In genomic region chr12:52052471-52053186, GRCh38 we compare ENCODE assay signal across 9 cellular contexts. TPM values are rescaled to one million over a fixed set of nuclear protein-coding genes. Genes with fewer than 3 reads are reported as not detected.
DNase-seq lines count a peak whose midpoint lies in the region; ATAC-seq, FAIRE-seq and TF ChIP-seq lines count a peak whose summit lies in the region.
"Had no signal": no experiment of that assay in that cellular context is flagged by ENCODE, and none has a peak within 500 bp of the region (broad histone marks: within the 10 kb centered on the region; RNA-seq: fewer than 3 reads in every experiment).

No MANE protein-coding gene starts in this region.

- H4K5ac ChIP-seq in mesendoderm (ENCODE audit: low read length): no peak overlapping the region

- no peak for TF ChIP-seq EP300 in GM12878 (IDR thresholded peaks at IDR 0.05; ENCODE audit: borderline replicate concordance in 1 of 2, control insufficient read depth in 1 of 2, low read depth in 2 of 2, low read length in 2 of 2)

- H2BK15ac ChIP-seq in mesendoderm (replicated peaks; ENCODE audit: low read depth): no peak overlapping the region

- H2BK5ac ChIP-seq in mesendoderm (ENCODE audit: low read length): no peak overlapping the region

- H3K4me3 ChIP-seq in ACC112 (ENCODE audit: low read depth, low read length): peak overlapping the region; percentile 77
- peak overlapping the region; percentile 73 for H3K4me3 ChIP-seq in Jurkat, Clone E6-1 (ENCODE audit: low read length)
- H3K4me3 ChIP-seq in GM12878: no peak overlapping the region
- H3K4me3 ChIP-seq in mesendoderm (ENCODE audit: low read length): no peak overlapping the region

- H3K79me2 ChIP-seq in ACC112 (ENCODE audit: control insufficient read depth, insufficient read depth, low read length, unreplicated experiment): no peaks in the 10 kb centered on the region
- H3K79me2 ChIP-seq in GM12878 (ENCODE audit: control insufficient read depth, insufficient read depth, low read length): no peaks in the 10 kb centered on the region
- H3K79me2 ChIP-seq in mesendoderm (ENCODE audit: control insufficient read depth, insufficient read depth, low read length): no peaks in the 10 kb centered on the region

- DNase-seq in Jurkat, Clone E6-1 (ENCODE audit: low read depth, low spot score): peak; percentile 69
- no peak for DNase-seq in GM12878 (ENCODE audit: low read depth, low spot score)
- DNase-seq in mesendoderm: peak; percentile 17
- no peak for DNase-seq in HUDEP-2 (lab: John Stamatoyannopoulos, UW; ENCODE audit: unreplicated experiment in 76 of 76)
- no peak for DNase-seq in DMS 273 (lab: John Stamatoyannopoulos, UW; ENCODE audit: unreplicated experiment)

- RAD21 ChIA-PET in GM12878 (lab: Charles Lee; ENCODE audit: unreplicated experiment): interaction anchor here (0.7 to 3.1 kb wide), 5 partner anchors 14 to 29 kb away, joined by 3 to 44 read pairs (median 10); no protein-coding TSS in a partner anchor

- no peak overlapping the region for H2BK120ac ChIP-seq in mesendoderm (ENCODE audit: low read depth, low read length)

- no peak overlapping the region for H3K4ac ChIP-seq in mesendoderm (ENCODE audit: low read depth, low read length)

- H3K9me3 ChIP-seq in GM12878 (replicated peaks; ENCODE audit: control insufficient read depth, insufficient read depth, low read length): no peaks in the 10 kb centered on the region

- ATAC-seq in GM12878 (peak; percentile 1; the same call in 2 of the 3 replicates), GM19324 (IDR thresholded peaks at IDR 0.05; ENCODE audit: low FRiP score, unreplicated experiment) (no peak), HG03135 (IDR thresholded peaks at IDR 0.05; ENCODE audit: unreplicated experiment) (no peak)

- no peaks in the 10 kb centered on the region for H3K36me3 ChIP-seq in ACC112 (ENCODE audit: insufficient read depth, low read length)
- H3K36me3 ChIP-seq in GM12878 (ENCODE audit: control insufficient read depth in 2 of 2, insufficient read depth in 2 of 2, low read length in 1 of 2): no peaks in the 10 kb centered on the region
- H3K36me3 ChIP-seq in mesendoderm (ENCODE audit: control insufficient read depth, insufficient read depth, low read length): no peaks in the 10 kb centered on the region

- BruUV-seq in GM12878 (replicated peaks; lab: Mats Ljungman, UMichigan): no TSS peak

- no peaks in the 10 kb centered on the region for H4K20me1 ChIP-seq in GM12878 (ENCODE audit: control insufficient read depth, insufficient read depth)

- intact Hi-C loops in GM12878 (cut with micrococcal nuclease; ENCODE audit: unreplicated experiment): no loop called here

- H3K27ac ChIP-seq in ACC112 (ENCODE audit: low read depth, low read length) (0 out of 2 replicates have a peak overlapping the region, but pooled peaks have one; percentile 72), GM12878 (ENCODE audit: control insufficient read depth, insufficient read depth) (no peak overlapping the region), mesendoderm (ENCODE audit: low read depth, low read length) (no peak overlapping the region)

- no peak overlapping the region for H4K8ac ChIP-seq in mesendoderm (ENCODE audit: low read depth, low read length)

- TF ChIP-seq POLR2A in GM12878 (IDR thresholded peaks at IDR 0.05; ENCODE audit: low read depth, low read length): no peak; the same call in 1 of the 2 replicates

- H2AFZ ChIP-seq in ACC112 (ENCODE audit: low read length, unreplicated experiment) (no peak overlapping the region), GM12878 (ENCODE audit: control insufficient read depth, low read depth, low read length) (no peak overlapping the region)

- H3K23ac ChIP-seq in mesendoderm (ENCODE audit: low read length): peak overlapping the region; percentile 37

- H3K27me3 ChIP-seq in ACC112 (ENCODE audit: insufficient read depth, low read length) (no peaks in the 10 kb centered on the region), GM12878 (replicated peaks in 1 of 2; ENCODE audit: control insufficient read depth in 2 of 2, insufficient read depth in 2 of 2, low read length in 1 of 2) (no peaks in the 10 kb centered on the region), mesendoderm (ENCODE audit: insufficient read depth, low read length, poor library complexity) (no peaks in the 10 kb centered on the region)

- POLR2A ChIA-PET in GM12878 (lab: Charles Lee): no interaction called here

- H3K9ac ChIP-seq in GM12878 (ENCODE audit: control insufficient read depth, insufficient read depth, low read length) (no peak overlapping the region), mesendoderm (ENCODE audit: low read length) (no peak overlapping the region)

- H3K4me1 ChIP-seq in ACC112 (ENCODE audit: control insufficient read depth, insufficient read depth, low read length, unreplicated experiment) (peaks cover 11% of the 10 kb centered on the region), GM12878 (ENCODE audit: control insufficient read depth, insufficient read depth, low read length) (peaks cover 15% of the 10 kb centered on the region), mesendoderm (ENCODE audit: control insufficient read depth, low read depth, low read length) (peaks cover 8% of the 10 kb centered on the region)

- SMC1A ChIA-PET in GM12878 (lab: Charles Lee; ENCODE audit: uncharacterized antibody, unreplicated experiment): interaction anchor here (1.0 to 3.4 kb wide), 4 partner anchors 12 to 27 kb away, joined by 3 to 24 read pairs (median 12); no protein-coding TSS in a partner anchor

- CTCF ChIA-PET in GM12878 (lab: Yijun Ruan, JAX): interaction anchor here (1.8 to 3.2 kb wide), 6 partner anchors 16 to 30 kb away, joined by 5 to 47 read pairs (median 10); partner anchors contain the start of gene ATG101

- WGBS in GM12878 (ENCODE audit: insufficient coverage, insufficient replicate concordance, low lambda C conversion rate, missing lambda C conversion rate): 33% methylated on average over 7 of the region's 7 CpGs
- no CpG with 5 or more reads among the region's 7 CpGs for WGBS in mesendoderm (ENCODE audit: extremely low coverage, insufficient coverage, low lambda C conversion rate)

- H3K4me2 ChIP-seq in GM12878 (ENCODE audit: control insufficient read depth, insufficient read depth) (peak overlapping the region; percentile 58; the same call in 1 of the 2 replicates), mesendoderm (ENCODE audit: low read length) (no peak overlapping the region)

- FAIRE-seq in GM12878 (lab: Jason Lieb, UNC): no peak
- FAIRE-seq: GM18507 had no signal

- H3K56ac ChIP-seq in mesendoderm (ENCODE audit: low read length): peak overlapping the region; percentile 22

- in situ Hi-C loops in GM12878 (cut with MboI): no loop called here

- no peaks in the 10 kb centered on the region for H3K79me1 ChIP-seq in mesendoderm (ENCODE audit: low read length)

- TF ChIP-seq CTCF in GM12878 (IDR thresholded peaks at IDR 0.05 in 2 of 3, conservative IDR thresholded peaks at IDR 0.05 in 1 of 3; ENCODE audit: control insufficient read depth in 2 of 3, extremely low read depth in 1 of 3, insufficient read depth in 1 of 3, low read depth in 3 of 3, low read length in 3 of 3): no peak

- TF ChIP-seq RAD21 in GM12878 (IDR thresholded peaks at IDR 0.05; ENCODE audit: insufficient read depth, low read depth, low read length): no peak

- no peak overlapping the region for H2AK5ac ChIP-seq in mesendoderm (ENCODE audit: low read length)

- no peak overlapping the region for H3K18ac ChIP-seq in mesendoderm (ENCODE audit: low read length)

RNA-seq across cellular contexts. Expression of gene NR4A1, which starts 1.4 kb away (rescaled TPM):
- 16.1 TPM for polyA plus RNA-seq in Jurkat, Clone E6-1 (2012; ENCODE audit: insufficient read depth, insufficient read length)
- total RNA-seq in GM12878 (2013; cell fraction: nucleolus; rRNA removed): 9.2 and 12.6 TPM in 2 replicates
- total RNA-seq in GM12878 (2014; rRNA removed): 2.4 and 4.1 TPM in 2 replicates
- total RNA-seq in GM12878 (2014; rRNA removed; fragmentation: Illumina TruSeq; extraction: Trizol): 1.5 and 2.2 TPM in 2 replicates
- total RNA-seq in GM12878 (2021): 7.9 TPM in 2 replicates
- polyA plus RNA-seq in GM12878 (2011; ENCODE audit: low read depth): 1.5 TPM
- 1.3 and 2.9 TPM in 2 replicates for polyA plus RNA-seq in GM12878 (2011; rRNA removed)
- 5.8 and 7.7 TPM in 2 replicates for polyA plus RNA-seq in GM12878 (2011; cell fraction: cytosol; rRNA removed)
- 20.2 and 21.4 TPM in 2 replicates for polyA plus RNA-seq in GM12878 (2011; cell fraction: nucleus; rRNA removed)
- 4.3 and 15.3 TPM in 2 replicates for polyA plus RNA-seq in GM12878 (2012)
- 1.2 and 2.0 TPM in 2 replicates for polyA plus RNA-seq in GM12878 (2014; fragmentation: Illumina TruSeq; extraction: Trizol)
- polyA plus RNA-seq in GM12878 (2014; fragmentation: Nextera tagmentation; extraction: Ambion mirVana): under 1 TPM in 1 of 2 experiments, not detected in 1; 0.05 TPM
- polyA plus RNA-seq in GM12878 (2014; rRNA removed): 5.9 TPM in 2 replicates
- polyA plus RNA-seq in GM12878 (2016; fragmentation: Nextera tagmentation; extraction: Ambion mirVana): 1 to 10 TPM; 1.5 to 1.9 TPM
- 3.7 and 8.3 TPM in 2 replicates for polyA minus RNA-seq in GM12878 (2011; rRNA and poly(A)+ RNA removed)
- polyA minus RNA-seq in GM12878 (2011; cell fraction: cytosol; rRNA and poly(A)+ RNA removed): 6.8 and 7.4 TPM in 2 replicates
- 14.4 and 17.9 TPM in 2 replicates for polyA minus RNA-seq in GM12878 (2011; cell fraction: nucleus; rRNA and poly(A)+ RNA removed)
- polyA plus RNA-seq in mesendoderm (2013, experiment 1 of 2): 10.5 TPM
- 10.7 TPM for polyA plus RNA-seq in mesendoderm (2013, experiment 2 of 2)

RNA-seq across cellular contexts. Expression of gene ATG101, which starts 17.1 kb away (rescaled TPM):
- 46.5 TPM for polyA plus RNA-seq in Jurkat, Clone E6-1 (2012; ENCODE audit: insufficient read depth, insufficient read length)
- 13.7 and 15.2 TPM in 2 replicates for total RNA-seq in GM12878 (2013; cell fraction: nucleolus; rRNA removed)
- 44.5 and 44.8 TPM in 2 replicates for total RNA-seq in GM12878 (2014; rRNA removed)
- total RNA-seq in GM12878 (2014; rRNA removed; fragmentation: Illumina TruSeq; extraction: Trizol): 21.5 and 21.9 TPM in 2 replicates
- total RNA-seq in GM12878 (2021): 33.8 and 36.5 TPM in 2 replicates
- 21.8 TPM for polyA plus RNA-seq in GM12878 (2011; ENCODE audit: low read depth)
- polyA plus RNA-seq in GM12878 (2011; rRNA removed): 31.4 and 49.8 TPM in 2 replicates
- 64.4 and 85.9 TPM in 2 replicates for polyA plus RNA-seq in GM12878 (2011; cell fraction: cytosol; rRNA removed)
- 34.2 and 44.8 TPM in 2 replicates for polyA plus RNA-seq in GM12878 (2011; cell fraction: nucleus; rRNA removed)
- polyA plus RNA-seq in GM12878 (2012): 26.6 and 32.8 TPM in 2 replicates
- 10.4 and 26.0 TPM in 2 replicates for polyA plus RNA-seq in GM12878 (2014; fragmentation: Illumina TruSeq; extraction: Trizol)
- 1 to 10 TPM; 2.7 to 5.6 TPM for polyA plus RNA-seq in GM12878 (2014; fragmentation: Nextera tagmentation; extraction: Ambion mirVana)
- 42.7 and 43.1 TPM in 2 replicates for polyA plus RNA-seq in GM12878 (2014; rRNA removed)
- polyA plus RNA-seq in GM12878 (2016; fragmentation: Nextera tagmentation; extraction: Ambion mirVana): 10 to 100 TPM; 34.1 to 40.5 TPM
- polyA minus RNA-seq in GM12878 (2011; rRNA and poly(A)+ RNA removed): 48.9 and 54.6 TPM in 2 replicates
- 9.0 and 11.8 TPM in 2 replicates for polyA minus RNA-seq in GM12878 (2011; cell fraction: cytosol; rRNA and poly(A)+ RNA removed)
- 12.6 and 24.2 TPM in 2 replicates for polyA minus RNA-seq in GM12878 (2011; cell fraction: nucleus; rRNA and poly(A)+ RNA removed)
- polyA plus RNA-seq in mesendoderm (2013, experiment 1 of 2): 30.6 TPM
- polyA plus RNA-seq in mesendoderm (2013, experiment 2 of 2): 30.0 TPM

RNA-seq across cellular contexts. Expression of gene SMIM41, which starts 26.9 kb away (rescaled TPM):
- polyA plus RNA-seq in Jurkat, Clone E6-1 (2012; ENCODE audit: insufficient read depth, insufficient read length): not detected
- 0.27 TPM in 1 of 2 replicates, not detected in the other for total RNA-seq in GM12878 (2013; cell fraction: nucleolus; rRNA removed)
- total RNA-seq in GM12878 (2014; rRNA removed) (not detected in 2 replicates), GM12878 (2014; rRNA removed; fragmentation: Illumina TruSeq; extraction: Trizol) (not detected in 2 replicates), GM12878 (2021) (0.19 TPM in 1 of 2 replicates, not detected in the other)
- polyA plus RNA-seq in GM12878 (2011; ENCODE audit: low read depth): not detected
- polyA plus RNA-seq in GM12878 (2011; rRNA removed) (not detected in 2 replicates), GM12878 (2014; fragmentation: Illumina TruSeq; extraction: Trizol) (not detected in 2 replicates), GM12878 (2014; fragmentation: Nextera tagmentation; extraction: Ambion mirVana) (not detected), GM12878 (2014; rRNA removed) (not detected in 2 replicates), GM12878 (2016; fragmentation: Nextera tagmentation; extraction: Ambion mirVana) (not detected)
- polyA plus RNA-seq in GM12878 (2011; cell fraction: cytosol; rRNA removed): not detected in 2 replicates
- polyA plus RNA-seq in GM12878 (2011; cell fraction: nucleus; rRNA removed): not detected in 2 replicates
- not detected in 2 replicates for polyA plus RNA-seq in GM12878 (2012)
- not detected in 2 replicates for polyA minus RNA-seq in GM12878 (2011; rRNA and poly(A)+ RNA removed)
- not detected in 2 replicates for polyA minus RNA-seq in GM12878 (2011; cell fraction: cytosol; rRNA and poly(A)+ RNA removed)
- polyA minus RNA-seq in GM12878 (2011; cell fraction: nucleus; rRNA and poly(A)+ RNA removed): 0.86 TPM in 1 of 2 replicates, not detected in the other
- 0.03 TPM for polyA plus RNA-seq in mesendoderm (2013, experiment 1 of 2)
- not detected for polyA plus RNA-seq in mesendoderm (2013, experiment 2 of 2)

RNA-seq across cellular contexts. Expression of gene TAMALIN, which starts 45.9 kb away (rescaled TPM):
- polyA plus RNA-seq in Jurkat, Clone E6-1 (2012; ENCODE audit: insufficient read depth, insufficient read length): 18.4 TPM
- total RNA-seq in GM12878 (2013; cell fraction: nucleolus; rRNA removed): 6.8 and 7.1 TPM in 2 replicates
- 0.23 and 0.38 TPM in 2 replicates for total RNA-seq in GM12878 (2014; rRNA removed)
- 0.14 and 0.58 TPM in 2 replicates for total RNA-seq in GM12878 (2014; rRNA removed; fragmentation: Illumina TruSeq; extraction: Trizol)
- 0.35 and 0.49 TPM in 2 replicates for total RNA-seq in GM12878 (2021)
- not detected for polyA plus RNA-seq in GM12878 (2011; ENCODE audit: low read depth)
- 0.15 and 0.29 TPM in 2 replicates for polyA plus RNA-seq in GM12878 (2011; rRNA removed)
- 0.25 and 0.30 TPM in 2 replicates for polyA plus RNA-seq in GM12878 (2011; cell fraction: cytosol; rRNA removed)
- polyA plus RNA-seq in GM12878 (2011; cell fraction: nucleus; rRNA removed): 0.52 and 0.67 TPM in 2 replicates
- 0.22 and 1.0 TPM in 2 replicates for polyA plus RNA-seq in GM12878 (2012)
- polyA plus RNA-seq in GM12878 (2014; fragmentation: Illumina TruSeq; extraction: Trizol): 0.09 TPM in 1 of 2 replicates, not detected in the other
- polyA plus RNA-seq in GM12878 (2014; fragmentation: Nextera tagmentation; extraction: Ambion mirVana): not detected
- 0.13 and 0.27 TPM in 2 replicates for polyA plus RNA-seq in GM12878 (2014; rRNA removed)
- polyA plus RNA-seq in GM12878 (2016; fragmentation: Nextera tagmentation; extraction: Ambion mirVana): not detected
- 0.46 TPM in 1 of 2 replicates, not detected in the other for polyA minus RNA-seq in GM12878 (2011; rRNA and poly(A)+ RNA removed)
- not detected in 2 replicates for polyA minus RNA-seq in GM12878 (2011; cell fraction: cytosol; rRNA and poly(A)+ RNA removed)
- 0.36 TPM in 1 of 2 replicates, not detected in the other for polyA minus RNA-seq in GM12878 (2011; cell fraction: nucleus; rRNA and poly(A)+ RNA removed)
- polyA plus RNA-seq in mesendoderm (2013, experiment 1 of 2): 0.95 TPM
- polyA plus RNA-seq in mesendoderm (2013, experiment 2 of 2): 0.91 TPM

Comparison
In these comparisons a context has a peak if more than half of its experiments do, and no peak if none do; other contexts are left out.
1. H3K4me3 ChIP-seq: peak in ACC112 (single experiment) and Jurkat, Clone E6-1 (single experiment); none in GM12878 (single experiment) and mesendoderm (single experiment).
2. DNase-seq: peak in Jurkat, Clone E6-1 (single experiment) and mesendoderm (single experiment); none in GM12878 (single experiment), HUDEP-2 (0 of 76) and DMS 273 (single experiment).